In the genomic region with DNA sequence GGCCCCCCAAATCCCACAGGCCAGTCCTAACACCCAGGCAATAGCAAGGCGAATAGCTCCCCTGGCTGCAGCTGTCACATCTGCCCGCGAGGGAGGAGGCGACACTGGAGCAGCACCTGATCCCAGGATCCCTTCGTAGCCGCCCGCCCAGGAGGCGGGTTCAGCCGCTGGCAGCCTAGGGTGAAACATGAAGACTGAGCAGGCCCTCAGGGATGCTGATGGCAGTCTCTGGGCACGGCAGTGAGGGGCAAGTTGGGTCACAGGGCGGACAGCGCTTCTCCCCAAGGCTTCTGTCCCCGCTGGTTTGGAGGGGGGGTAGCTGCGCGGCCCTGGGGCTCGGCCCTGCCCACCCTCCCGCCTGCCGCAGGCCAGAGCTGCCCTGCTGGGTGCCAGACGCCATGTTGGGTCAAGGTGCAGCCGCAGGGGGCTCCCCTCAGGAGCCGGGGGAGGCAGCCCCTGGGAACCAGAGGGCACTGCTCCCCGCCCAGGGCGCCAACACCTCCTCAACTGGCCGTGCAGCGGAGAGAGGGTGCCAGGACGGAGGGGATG, we compare ENCODE assay signal across 1 cellular context.
TF ChIP-seq lines count a peak whose summit lies in the region.

No MANE protein-coding gene starts in this region.

TF ChIP-seq in H1, 55 proteins besides CTCF, POLR2A, EP300 and RAD21:
- TF ChIP-seq SRF (IDR thresholded peaks at IDR 0.05; ENCODE audit: low read depth, low read length) (no peak), JUND (IDR thresholded peaks at IDR 0.05; ENCODE audit: low read length) (no peak), EGR1 (IDR thresholded peaks at IDR 0.05; ENCODE audit: borderline replicate concordance, low read depth, low read length) (no peak), SIX5 (IDR thresholded peaks at IDR 0.05; ENCODE audit: low read depth, low read length) (no peak), BCL11A (IDR thresholded peaks at IDR 0.05; ENCODE audit: low read depth in 2 of 2, low read length in 2 of 2) (no peak), SIN3A (conservative IDR thresholded peaks at IDR 0.05 in 1 of 2, IDR thresholded peaks at IDR 0.05 in 1 of 2; ENCODE audit: low read depth in 1 of 2, low read length in 2 of 2) (peak in 1 of 2 experiments; percentile 60; a peak in 1 of 4 replicates), EZH2 (IDR thresholded peaks at IDR 0.05; ENCODE audit: low read depth, low read length, severe bottlenecking) (peak; percentile 32), GABPA (IDR thresholded peaks at IDR 0.05; ENCODE audit: borderline replicate concordance, insufficient read depth, low read length) (no peak)
